36 cellular contexts compared by ENCODE assay signal in the genomic region with DNA sequence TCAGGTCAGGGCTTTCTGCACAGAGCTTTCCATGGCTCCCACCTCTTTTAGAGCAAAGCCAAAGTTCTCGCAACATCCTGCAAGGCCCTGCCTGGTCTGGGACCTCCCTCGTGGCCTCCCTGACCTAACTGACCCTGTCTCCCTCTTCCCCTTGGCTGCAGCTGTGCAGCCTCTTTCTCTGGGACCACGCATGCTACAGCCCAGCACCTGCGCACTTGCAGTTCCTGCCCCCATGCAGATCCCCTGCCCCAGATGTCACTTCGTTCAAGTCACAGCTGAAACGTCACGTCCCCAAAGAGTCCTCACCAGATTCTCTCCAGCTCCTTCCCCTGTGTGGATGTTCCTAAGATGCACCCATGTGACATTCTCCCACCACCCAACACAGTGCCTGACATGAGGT.
"Had no signal": no experiment of that assay in that cellular context is flagged by ENCODE, and none has a peak within 500 bp of the region (broad histone marks: within the 10 kb centered on the region; RNA-seq: fewer than 3 reads in every experiment).

No MANE protein-coding gene starts in this region.

- H3K4me3 Mint-ChIP-seq: activated B cell treated with CpG ODN at 0.5 μM for 24 hours; activated CD4-positive, alpha-beta memory T cell treated with anti-CD3 and anti-CD28 coated beads for 36 hours; activated CD4-positive, alpha-beta T cell treated with anti-CD3 and anti-CD28 coated beads, Interleukin-2, amount 10 ng/mL, durations not matched to agents 24 days and 14 days; activated CD8-positive, alpha-beta T cell treated with anti-CD3 and anti-CD28 coated beads for 36 hours; activated naive CD4-positive, alpha-beta T cell treated with anti-CD3 and anti-CD28 coated beads for 36 hours; activated naive CD8-positive, alpha-beta T cell treated with anti-CD3 and anti-CD28 coated beads, Interleukin-2, amount 10 ng/mL, durations not matched to agents 7 days and 5 days; activated T-cell treated with anti-CD3 and anti-CD28 coated beads, Interleukin-2, amount 50 U/mL, for 4 hours; activated T-cell treated with anti-CD3 and anti-CD28 coated beads, Interleukin-2, amount 50 U/mL, for 72 hours; activated T-helper 1 cell treated with anti-CD3 and anti-CD28 coated beads, Interleukin-12 subunit alpha, Interleukin-12 subunit beta, Interleukin-2, Interleukin-4 antibody, amounts not matched to agents 30 ng/mL and 10 ng/mL and 1 ng/mL, durations not matched to agents 14 hours and 24 hours and 36 hours; activated T-helper 17 cell treated with anti-CD3 and anti-CD28 coated beads, Interleukin-2, amount 50 U/mL, for 72 hours; brain; central memory CD8-positive, alpha-beta T cell; T-helper 1 cell treated with Interleukin-12 subunit alpha and Interleukin-12 subunit beta and Interleukin-4 antibody, amounts not matched to agents 30 μg/mL and 1 μg/mL, for 36 hours; T-helper 2 cell treated with Interferon-gamma antibody and Interleukin-4, amounts not matched to agents 5 μg/mL and 100 μg/mL, for 36 hours had no signal

- H3K27me3 Mint-ChIP-seq: activated B cell treated with CpG ODN at 0.5 μM for 24 hours; activated CD4-positive, alpha-beta memory T cell treated with anti-CD3 and anti-CD28 coated beads for 36 hours; activated CD4-positive, alpha-beta T cell treated with anti-CD3 and anti-CD28 coated beads, Interleukin-2, amount 10 ng/mL, durations not matched to agents 24 days and 14 days; activated CD8-positive, alpha-beta T cell treated with anti-CD3 and anti-CD28 coated beads for 36 hours; activated naive CD8-positive, alpha-beta T cell treated with anti-CD3 and anti-CD28 coated beads, Interleukin-2, amount 10 ng/mL, durations not matched to agents 7 days and 5 days; activated T-helper 17 cell treated with anti-CD3 and anti-CD28 coated beads, Interleukin-2, amount 50 U/mL, for 72 hours; brain; central memory CD8-positive, alpha-beta T cell had no signal

- H3K4me1 ChIP-seq: adrenal gland had no signal

- H3K36me3 ChIP-seq: adrenal gland, cardiac muscle cell had no signal

- H3K4me1 Mint-ChIP-seq: activated B cell treated with CpG ODN at 0.5 μM for 24 hours; activated CD4-positive, alpha-beta T cell treated with anti-CD3 and anti-CD28 coated beads, Interleukin-2, amount 10 ng/mL, durations not matched to agents 24 days and 14 days; activated naive CD8-positive, alpha-beta T cell treated with anti-CD3 and anti-CD28 coated beads, Interleukin-2, amount 10 ng/mL, durations not matched to agents 7 days and 5 days; activated T-helper 17 cell treated with anti-CD3 and anti-CD28 coated beads, Interleukin-2, amount 50 U/mL, for 72 hours; brain; central memory CD8-positive, alpha-beta T cell had no signal

- H3K27ac ChIP-seq: adrenal gland, cardiac muscle cell, VCaP had no signal

- H3K4me3 ChIP-seq: adrenal gland, cardiac muscle cell had no signal

- H3K27me3 ChIP-seq: adrenal gland, cardiac muscle cell had no signal

- ATAC-seq: activated CD8-positive, alpha-beta T cell treated with anti-CD3 and anti-CD28 coated beads for 36 hours; activated naive CD4-positive, alpha-beta T cell treated with anti-CD3 and anti-CD28 coated beads, Interleukin-2, amount 50 U/mL, for 72 hours; activated T-cell treated with anti-CD3 and anti-CD28 coated beads, Interleukin-2, amount 50 U/mL, for 4 hours; activated T-cell treated with anti-CD3 and anti-CD28 coated beads, Interleukin-2, amount 50 U/mL, for 72 hours; activated T-helper 17 cell treated with anti-CD3 and anti-CD28 coated beads, Interleukin-2, amount 50 U/mL, for 72 hours had no signal

- H3K27ac Mint-ChIP-seq: activated B cell treated with CpG ODN at 0.5 μM for 24 hours; activated CD4-positive, alpha-beta memory T cell treated with anti-CD3 and anti-CD28 coated beads for 36 hours; activated CD4-positive, alpha-beta T cell treated with anti-CD3 and anti-CD28 coated beads, Interleukin-2, amount 10 ng/mL, durations not matched to agents 24 days and 14 days; activated CD8-positive, alpha-beta T cell treated with anti-CD3 and anti-CD28 coated beads for 36 hours; activated naive CD4-positive, alpha-beta T cell treated with anti-CD3 and anti-CD28 coated beads for 36 hours; activated naive CD4-positive, alpha-beta T cell treated with anti-CD3 and anti-CD28 coated beads, Interleukin-2, amount 50 U/mL, for 72 hours; activated naive CD8-positive, alpha-beta T cell treated with anti-CD3 and anti-CD28 coated beads, Interleukin-2, amount 10 ng/mL, durations not matched to agents 7 days and 5 days; activated T-cell treated with anti-CD3 and anti-CD28 coated beads, Interleukin-2, amount 50 U/mL, for 72 hours; activated T-helper 1 cell treated with anti-CD3 and anti-CD28 coated beads, Interleukin-12 subunit alpha, Interleukin-12 subunit beta, Interleukin-2, Interleukin-4 antibody, amounts not matched to agents 30 ng/mL and 10 ng/mL and 1 ng/mL, durations not matched to agents 14 hours and 24 hours and 36 hours; activated T-helper 17 cell treated with anti-CD3 and anti-CD28 coated beads, Interleukin-2, amount 50 U/mL, for 72 hours; brain; T-helper 1 cell treated with Interleukin-12 subunit alpha and Interleukin-12 subunit beta and Interleukin-4 antibody, amounts not matched to agents 30 μg/mL and 1 μg/mL, for 36 hours; T-helper 2 cell treated with Interferon-gamma antibody and Interleukin-4, amounts not matched to agents 5 μg/mL and 100 μg/mL, for 36 hours had no signal

- DNase-seq: activated B cell treated with CpG ODN at 0.5 μM for 24 hours; activated CD4-positive, alpha-beta memory T cell treated with anti-CD3 and anti-CD28 coated beads for 36 hours; activated CD4-positive, alpha-beta T cell treated with anti-CD3 and anti-CD28 coated beads for 4 hours; activated CD4-positive, alpha-beta T cell treated with anti-CD3 and anti-CD28 coated beads, Interleukin-2, amount 10 ng/mL, durations not matched to agents 24 days and 14 days; activated CD4-positive, alpha-beta T cell treated with anti-CD3 and anti-CD28 coated beads, Interleukin-2, amount 50 U/mL, for 1 hour; activated CD4-positive, alpha-beta T cell treated with anti-CD3 and anti-CD28 coated beads, Interleukin-2, amount 50 U/mL, for 4 hours; activated CD4-positive, CD25-positive, alpha-beta regulatory T cell treated with anti-CD3 and anti-CD28 coated beads, Interleukin-2, amount 50 U/mL, for 72 hours; activated CD8-positive, alpha-beta memory T cell treated with anti-CD3 and anti-CD28 coated beads, Interleukin-2, amount 50 U/mL, for 4 hours; activated CD8-positive, alpha-beta T cell treated with anti-CD3 and anti-CD28 coated beads for 36 hours; activated effector memory CD4-positive, alpha-beta T cell treated with anti-CD3 and anti-CD28 coated beads, Interleukin-2, amount 50 U/mL, for 16 hours; activated gamma-delta T cell treated with Interleukin-2 at 50 U/mL for 16 hours; activated naive CD4-positive, alpha-beta T cell; activated naive CD4-positive, alpha-beta T cell treated with anti-CD3 and anti-CD28 coated beads for 36 hours; activated naive CD4-positive, alpha-beta T cell treated with anti-CD3 and anti-CD28 coated beads, Interleukin-2, amount 50 U/mL, for 16 hours; activated naive CD8-positive, alpha-beta T cell treated with anti-CD3 and anti-CD28 coated beads, Interleukin-2, amount 10 ng/mL, durations not matched to agents 7 days and 5 days; activated T-cell treated with anti-CD3 and anti-CD28 coated beads for 4 hours; activated T-cell treated with anti-CD3 and anti-CD28 coated beads, Interleukin-2, amount 50 U/mL, for 1 hour; activated T-cell treated with anti-CD3 and anti-CD28 coated beads, Interleukin-2, amount 50 U/mL, for 4 hours; activated T-cell treated with anti-CD3 and anti-CD28 coated beads, Interleukin-2, amount 50 U/mL, for 72 hours; adrenal gland; amniotic stem cell; aorta; caudate nucleus; cerebellar nuclear complex; T-helper 1 cell; T-helper 2 cell; T-helper 9 cell had no signal

- H3K36me3 Mint-ChIP-seq: activated naive CD8-positive, alpha-beta T cell treated with anti-CD3 and anti-CD28 coated beads, Interleukin-2, amount 10 ng/mL, durations not matched to agents 7 days and 5 days; brain had no signal

- H3K9me3 ChIP-seq: adrenal gland had no signal
